10 cellular contexts compared by ENCODE assay signal in genomic region chr1:101379939-101380338, GRCh38.
DNase-seq lines count a peak whose midpoint lies in the region; ATAC-seq and TF ChIP-seq lines count a peak whose summit lies in the region.
"Had no signal": no experiment of that assay in that cellular context is flagged by ENCODE, and none has a peak within 500 bp of the region (broad histone marks: within the 10 kb centered on the region; RNA-seq: fewer than 3 reads in every experiment).

No MANE protein-coding gene starts in this region.

- TF ChIP-seq CTCF in GM13977 (IDR thresholded peaks at IDR 0.05; ENCODE audit: extremely low read depth, insufficient read depth, missing control alignments) (no peak), OCI-LY7 (conservative IDR thresholded peaks at IDR 0.05; ENCODE audit: low read length) (no peak), esophagus squamous epithelium (IDR thresholded peaks at IDR 0.05) (no peak), foreskin fibroblast (IDR thresholded peaks at IDR 0.05; ENCODE audit: low read depth, low read length) (no peak)

- H3K27me3 ChIP-seq in esophagus squamous epithelium: no peaks in the 10 kb centered on the region

- no peak for TF ChIP-seq POLR2A in esophagus squamous epithelium (IDR thresholded peaks at IDR 0.05)

- no peak overlapping the region for H2AFZ ChIP-seq in OCI-LY7 (ENCODE audit: low read length)

- CTCF ChIA-PET in OCI-LY7 (lab: Charles Lee; ENCODE audit: unreplicated experiment): no interaction called here

- no peaks in the 10 kb centered on the region for H3K79me2 ChIP-seq in OCI-LY7 (ENCODE audit: insufficient read depth, low read depth, low read length)

- H3K36me3 ChIP-seq in OCI-LY7 (ENCODE audit: insufficient read depth, low read length) (no peaks in the 10 kb centered on the region), esophagus squamous epithelium (no peaks in the 10 kb centered on the region)

- H3K4me3 ChIP-seq in OCI-LY7 (ENCODE audit: low read depth, low read length, poor library complexity, severe bottlenecking) (no peak overlapping the region), esophagus squamous epithelium (no peak overlapping the region), foreskin fibroblast (ENCODE audit: low read depth in 1 of 2, low read length in 2 of 2) (no peak overlapping the region)

- H3K4me1 ChIP-seq in OCI-LY7 (ENCODE audit: insufficient read depth, low read length, poor library complexity, severe bottlenecking) (no peaks in the 10 kb centered on the region), esophagus squamous epithelium (peaks cover 0 to 7% (median 0%) of the 10 kb centered on the region in 3 donors)

- H3K9me3 ChIP-seq in OCI-LY7 (ENCODE audit: low read length): no peaks in the 10 kb centered on the region
- H3K9me3 ChIP-seq in esophagus squamous epithelium: no peaks in the 10 kb centered on the region

- POLR2A ChIA-PET in OCI-LY7 (lab: Charles Lee): interaction anchor here (0.6 to 1.4 kb wide), 2 partner anchors 15 to 26 kb away, joined by 3 to 7 read pairs; no protein-coding TSS in a partner anchor

- in situ Hi-C loops in GM13977 (cut with MboI; ENCODE audit: low pct_unique_long_range_greater_than_20kb, low sequenced_read_pairs, unreplicated experiment): no loop called here

- no peak overlapping the region for H3K27ac ChIP-seq in OCI-LY7 (ENCODE audit: low read depth, low read length, poor library complexity, severe bottlenecking)
- H3K27ac ChIP-seq in esophagus squamous epithelium: no peak overlapping the region

- H3K4me2 ChIP-seq in OCI-LY7 (ENCODE audit: low read length): no peak overlapping the region

- DNase-seq in GM13977 (ENCODE audit: low spot score): peak; percentile 27
- DNase-seq in OCI-LY7 (ENCODE audit: low spot score): peak; percentile 4
- no peak for DNase-seq in NCI-H1105 (lab: John Stamatoyannopoulos, UW)
- DNase-seq in stimulated activated CD4-positive, alpha-beta T cell treated with anti-CD3 and anti-CD28 coated beads, Interleukin-15, amount 100 ng/mL, for 24 hours: no peak
- no peak for DNase-seq in esophagus squamous epithelium (lab: John Stamatoyannopoulos, UW)
- DNase-seq in foreskin fibroblast: no peak
- DNase-seq: effector CD4-positive, alpha-beta T cell; NCI-H2107 had no signal

- no peaks in the 10 kb centered on the region for H3K9me2 ChIP-seq in OCI-LY7 (ENCODE audit: insufficient read depth, low read length)

- ATAC-seq in GM19397 (IDR thresholded peaks at IDR 0.05; ENCODE audit: unreplicated experiment): peak; percentile 96
- ATAC-seq in HG02938 (IDR thresholded peaks at IDR 0.05; ENCODE audit: unreplicated experiment): peak; percentile 98

- intact Hi-C loops in OCI-LY7 (cut with micrococcal nuclease; ENCODE audit: unreplicated experiment) (no loop called here), esophagus squamous epithelium (cut with DNase I) (no loop called here)

- WGBS in esophagus squamous epithelium, 2 donors: 31 to 88% methylated on average over 2 of the region's 2 CpGs

- H4K20me1 ChIP-seq in OCI-LY7 (ENCODE audit: insufficient read depth, low read length): no peaks in the 10 kb centered on the region

- no TSS peak for BruUV-seq in OCI-LY7 (replicated peaks; lab: Mats Ljungman, UMichigan)

Comparison
In these comparisons a context has a peak if more than half of its experiments do, and no peak if none do; other contexts are left out.
1. DNase-seq: peak in GM13977 (single experiment) and OCI-LY7 (single experiment); none in NCI-H1105 (single experiment), stimulated activated CD4-positive, alpha-beta T cell treated with anti-CD3 and anti-CD28 coated beads, Interleukin-15, amount 100 ng/mL, for 24 hours (single experiment), esophagus squamous epithelium (single experiment) and foreskin fibroblast (0 of 2).